ENCODE assay signal across 1 cellular context in the genomic region with DNA sequence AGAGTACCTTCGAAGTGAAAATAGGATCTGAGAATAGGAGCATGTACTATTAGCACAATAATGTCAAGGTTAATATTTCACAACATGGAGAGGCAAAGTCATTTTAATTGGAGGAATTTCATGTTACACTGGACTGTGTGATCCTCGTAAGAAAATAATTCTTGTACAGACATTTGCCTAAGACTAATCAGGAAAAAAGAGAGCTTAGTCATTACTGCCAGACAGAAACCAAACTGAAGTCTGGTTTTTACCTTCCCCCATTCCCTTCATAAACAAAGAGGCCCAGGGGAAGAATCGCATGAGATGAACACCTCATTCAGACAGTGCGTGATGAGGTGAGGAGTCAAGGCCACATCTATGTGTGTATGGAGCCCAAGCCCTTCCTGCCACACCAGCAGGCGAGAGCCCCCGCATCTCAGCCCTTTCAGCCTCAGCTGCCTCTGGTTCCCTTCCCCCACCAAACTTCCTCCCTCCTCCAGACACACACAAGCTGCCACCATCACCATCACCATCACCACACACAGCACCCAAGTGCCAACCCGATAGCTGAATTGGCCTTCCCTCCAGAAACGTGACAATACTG.
A peak's percentile ranks its signal among the peaks of the same experiment; 100 is the strongest.
TF ChIP-seq lines count a peak whose summit lies in the region.

No MANE protein-coding gene starts in this region.

TF ChIP-seq in HepG2, 621 proteins besides CTCF, POLR2A, EP300 and RAD21 (continued from another document and continues in another):
- TF ChIP-seq, protein P1, sequence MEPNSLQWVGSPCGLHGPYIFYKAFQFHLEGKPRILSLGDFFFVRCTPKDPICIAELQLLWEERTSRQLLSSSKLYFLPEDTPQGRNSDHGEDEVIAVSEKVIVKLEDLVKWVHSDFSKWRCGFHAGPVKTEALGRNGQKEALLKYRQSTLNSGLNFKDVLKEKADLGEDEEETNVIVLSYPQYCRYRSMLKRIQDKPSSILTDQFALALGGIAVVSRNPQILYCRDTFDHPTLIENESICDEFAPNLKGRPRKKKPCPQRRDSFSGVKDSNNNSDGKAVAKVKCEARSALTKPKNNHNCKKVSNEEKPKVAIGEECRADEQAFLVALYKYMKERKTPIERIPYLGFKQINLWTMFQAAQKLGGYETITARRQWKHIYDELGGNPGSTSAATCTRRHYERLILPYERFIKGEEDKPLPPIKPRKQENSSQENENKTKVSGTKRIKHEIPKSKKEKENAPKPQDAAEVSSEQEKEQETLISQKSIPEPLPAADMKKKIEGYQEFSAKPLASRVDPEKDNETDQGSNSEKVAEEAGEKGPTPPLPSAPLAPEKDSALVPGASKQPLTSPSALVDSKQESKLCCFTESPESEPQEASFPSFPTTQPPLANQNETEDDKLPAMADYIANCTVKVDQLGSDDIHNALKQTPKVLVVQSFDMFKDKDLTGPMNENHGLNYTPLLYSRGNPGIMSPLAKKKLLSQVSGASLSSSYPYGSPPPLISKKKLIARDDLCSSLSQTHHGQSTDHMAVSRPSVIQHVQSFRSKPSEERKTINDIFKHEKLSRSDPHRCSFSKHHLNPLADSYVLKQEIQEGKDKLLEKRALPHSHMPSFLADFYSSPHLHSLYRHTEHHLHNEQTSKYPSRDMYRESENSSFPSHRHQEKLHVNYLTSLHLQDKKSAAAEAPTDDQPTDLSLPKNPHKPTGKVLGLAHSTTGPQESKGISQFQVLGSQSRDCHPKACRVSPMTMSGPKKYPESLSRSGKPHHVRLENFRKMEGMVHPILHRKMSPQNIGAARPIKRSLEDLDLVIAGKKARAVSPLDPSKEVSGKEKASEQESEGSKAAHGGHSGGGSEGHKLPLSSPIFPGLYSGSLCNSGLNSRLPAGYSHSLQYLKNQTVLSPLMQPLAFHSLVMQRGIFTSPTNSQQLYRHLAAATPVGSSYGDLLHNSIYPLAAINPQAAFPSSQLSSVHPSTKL (CRISPR knock-in tag; IDR thresholded peaks at IDR 0.05), result peak; percentile 79
- TF ChIP-seq AKAP8 (CRISPR knock-in tag; IDR thresholded peaks at IDR 0.05), result no peak
- TF ChIP-seq NCOA1 (CRISPR knock-in tag; IDR thresholded peaks at IDR 0.05), result no peak
- TF ChIP-seq NR2F1 (CRISPR knock-in tag; IDR thresholded peaks at IDR 0.05), result peak; percentile 80 to 87
- no peak for TF ChIP-seq MTF1 (CRISPR knock-in tag; IDR thresholded peaks at IDR 0.05)
- TF ChIP-seq ZNF431 (CRISPR knock-in tag; IDR thresholded peaks at IDR 0.05; ENCODE audit: borderline replicate concordance, low read depth), result no peak
- TF ChIP-seq U2AF2 (IDR thresholded peaks at IDR 0.05; ENCODE audit: low read depth, low read length), result no peak
- TF ChIP-seq NR2F6 (IDR thresholded peaks at IDR 0.05), result peak; percentile 84
- peak; percentile 93 for TF ChIP-seq NR2F6 (CRISPR knock-in tag; IDR thresholded peaks at IDR 0.05)
- TF ChIP-seq NAIF1 (CRISPR knock-in tag; IDR thresholded peaks at IDR 0.05; ENCODE audit: borderline replicate concordance), result no peak
- TF ChIP-seq TAF15 (IDR thresholded peaks at IDR 0.05; ENCODE audit: low read depth, low read length, poor library complexity, severe bottlenecking), result no peak
- no peak for TF ChIP-seq MAFK (conservative IDR thresholded peaks at IDR 0.05 in 1 of 2, IDR thresholded peaks at IDR 0.05 in 1 of 2; ENCODE audit: low read length in 2 of 2)
- TF ChIP-seq SUZ12 (IDR thresholded peaks at IDR 0.05; ENCODE audit: low read depth, low read length), result no peak
- TF ChIP-seq, protein P2, sequence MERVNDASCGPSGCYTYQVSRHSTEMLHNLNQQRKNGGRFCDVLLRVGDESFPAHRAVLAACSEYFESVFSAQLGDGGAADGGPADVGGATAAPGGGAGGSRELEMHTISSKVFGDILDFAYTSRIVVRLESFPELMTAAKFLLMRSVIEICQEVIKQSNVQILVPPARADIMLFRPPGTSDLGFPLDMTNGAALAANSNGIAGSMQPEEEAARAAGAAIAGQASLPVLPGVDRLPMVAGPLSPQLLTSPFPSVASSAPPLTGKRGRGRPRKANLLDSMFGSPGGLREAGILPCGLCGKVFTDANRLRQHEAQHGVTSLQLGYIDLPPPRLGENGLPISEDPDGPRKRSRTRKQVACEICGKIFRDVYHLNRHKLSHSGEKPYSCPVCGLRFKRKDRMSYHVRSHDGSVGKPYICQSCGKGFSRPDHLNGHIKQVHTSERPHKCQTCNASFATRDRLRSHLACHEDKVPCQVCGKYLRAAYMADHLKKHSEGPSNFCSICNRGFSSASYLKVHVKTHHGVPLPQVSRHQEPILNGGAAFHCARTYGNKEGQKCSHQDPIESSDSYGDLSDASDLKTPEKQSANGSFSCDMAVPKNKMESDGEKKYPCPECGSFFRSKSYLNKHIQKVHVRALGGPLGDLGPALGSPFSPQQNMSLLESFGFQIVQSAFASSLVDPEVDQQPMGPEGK (CRISPR knock-in tag; IDR thresholded peaks at IDR 0.05), result peak; percentile 42; the same call in 1 of the 2 replicates
- TF ChIP-seq, protein P3, sequence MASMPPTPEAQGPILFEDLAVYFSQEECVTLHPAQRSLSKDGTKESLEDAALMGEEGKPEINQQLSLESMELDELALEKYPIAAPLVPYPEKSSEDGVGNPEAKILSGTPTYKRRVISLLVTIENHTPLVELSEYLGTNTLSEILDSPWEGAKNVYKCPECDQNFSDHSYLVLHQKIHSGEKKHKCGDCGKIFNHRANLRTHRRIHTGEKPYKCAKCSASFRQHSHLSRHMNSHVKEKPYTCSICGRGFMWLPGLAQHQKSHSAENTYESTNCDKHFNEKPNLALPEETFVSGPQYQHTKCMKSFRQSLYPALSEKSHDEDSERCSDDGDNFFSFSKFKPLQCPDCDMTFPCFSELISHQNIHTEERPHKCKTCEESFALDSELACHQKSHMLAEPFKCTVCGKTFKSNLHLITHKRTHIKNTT (CRISPR knock-in tag; IDR thresholded peaks at IDR 0.05), result no peak
- no peak for TF ChIP-seq ZSCAN22 (CRISPR knock-in tag; IDR thresholded peaks at IDR 0.05)
- no peak; the same call in 1 of the 2 replicates for TF ChIP-seq ZNF253 (CRISPR knock-in tag; IDR thresholded peaks at IDR 0.05; ENCODE audit: borderline replicate concordance)
- TF ChIP-seq ZFP82 (CRISPR knock-in tag; IDR thresholded peaks at IDR 0.05; ENCODE audit: borderline replicate concordance), result no peak
- TF ChIP-seq NKX3-1 (CRISPR knock-in tag; IDR thresholded peaks at IDR 0.05), result no peak
- no peak for TF ChIP-seq SMARCE1 (IDR thresholded peaks at IDR 0.05; ENCODE audit: borderline replicate concordance)
- TF ChIP-seq, protein P4, sequence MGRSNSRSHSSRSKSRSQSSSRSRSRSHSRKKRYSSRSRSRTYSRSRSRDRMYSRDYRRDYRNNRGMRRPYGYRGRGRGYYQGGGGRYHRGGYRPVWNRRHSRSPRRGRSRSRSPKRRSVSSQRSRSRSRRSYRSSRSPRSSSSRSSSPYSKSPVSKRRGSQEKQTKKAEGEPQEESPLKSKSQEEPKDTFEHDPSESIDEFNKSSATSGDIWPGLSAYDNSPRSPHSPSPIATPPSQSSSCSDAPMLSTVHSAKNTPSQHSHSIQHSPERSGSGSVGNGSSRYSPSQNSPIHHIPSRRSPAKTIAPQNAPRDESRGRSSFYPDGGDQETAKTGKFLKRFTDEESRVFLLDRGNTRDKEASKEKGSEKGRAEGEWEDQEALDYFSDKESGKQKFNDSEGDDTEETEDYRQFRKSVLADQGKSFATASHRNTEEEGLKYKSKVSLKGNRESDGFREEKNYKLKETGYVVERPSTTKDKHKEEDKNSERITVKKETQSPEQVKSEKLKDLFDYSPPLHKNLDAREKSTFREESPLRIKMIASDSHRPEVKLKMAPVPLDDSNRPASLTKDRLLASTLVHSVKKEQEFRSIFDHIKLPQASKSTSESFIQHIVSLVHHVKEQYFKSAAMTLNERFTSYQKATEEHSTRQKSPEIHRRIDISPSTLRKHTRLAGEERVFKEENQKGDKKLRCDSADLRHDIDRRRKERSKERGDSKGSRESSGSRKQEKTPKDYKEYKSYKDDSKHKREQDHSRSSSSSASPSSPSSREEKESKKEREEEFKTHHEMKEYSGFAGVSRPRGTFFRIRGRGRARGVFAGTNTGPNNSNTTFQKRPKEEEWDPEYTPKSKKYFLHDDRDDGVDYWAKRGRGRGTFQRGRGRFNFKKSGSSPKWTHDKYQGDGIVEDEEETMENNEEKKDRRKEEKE (IDR thresholded peaks at IDR 0.05), result no peak
- TF ChIP-seq TP53 (CRISPR knock-in tag; conservative IDR thresholded peaks at IDR 0.05), result no peak
- TF ChIP-seq ZNF629 (CRISPR knock-in tag; conservative IDR thresholded peaks at IDR 0.05), result no peak
- no peak for TF ChIP-seq ZNF235 (CRISPR knock-in tag; IDR thresholded peaks at IDR 0.05; ENCODE audit: borderline replicate concordance)
- TF ChIP-seq TOPORS (CRISPR knock-in tag; IDR thresholded peaks at IDR 0.05), result no peak
- TF ChIP-seq SIX4 (CRISPR knock-in tag; IDR thresholded peaks at IDR 0.05), result no peak
- TF ChIP-seq SMC3 (IDR thresholded peaks at IDR 0.05; ENCODE audit: low read length), result no peak
- no peak for TF ChIP-seq NFE2L2 (IDR thresholded peaks at IDR 0.05; ENCODE audit: low read length)
- TF ChIP-seq TEF (CRISPR knock-in tag; IDR thresholded peaks at IDR 0.05), result no peak
- TF ChIP-seq REPIN1 (CRISPR knock-in tag; IDR thresholded peaks at IDR 0.05; ENCODE audit: borderline replicate concordance, low read depth), result no peak
- TF ChIP-seq BHLHE40 (IDR thresholded peaks at IDR 0.05; ENCODE audit: low read length), result 0 out of 2 replicates have a peak, but pooled peaks have one; percentile 9
- no peak for TF ChIP-seq GTF2F1 (IDR thresholded peaks at IDR 0.05; ENCODE audit: low read length)
- no peak for TF ChIP-seq GLI4 (CRISPR knock-in tag; IDR thresholded peaks at IDR 0.05; ENCODE audit: borderline replicate concordance)
- TF ChIP-seq ZBTB38 (CRISPR knock-in tag; IDR thresholded peaks at IDR 0.05), result no peak
- TF ChIP-seq SMYD3 (CRISPR knock-in tag; IDR thresholded peaks at IDR 0.05), result no peak
- no peak for TF ChIP-seq RNF2 (conservative IDR thresholded peaks at IDR 0.05; ENCODE audit: low read depth)
- peak; percentile 80 for TF ChIP-seq PPARG (CRISPR knock-in tag; conservative IDR thresholded peaks at IDR 0.05)
- no peak for TF ChIP-seq ZNF83 (CRISPR knock-in tag; IDR thresholded peaks at IDR 0.05; ENCODE audit: borderline replicate concordance)
- TF ChIP-seq TCF12 (IDR thresholded peaks at IDR 0.05), result no peak
- no peak for TF ChIP-seq TCF12 (CRISPR knock-in tag; IDR thresholded peaks at IDR 0.05)
- TF ChIP-seq, protein P5, sequence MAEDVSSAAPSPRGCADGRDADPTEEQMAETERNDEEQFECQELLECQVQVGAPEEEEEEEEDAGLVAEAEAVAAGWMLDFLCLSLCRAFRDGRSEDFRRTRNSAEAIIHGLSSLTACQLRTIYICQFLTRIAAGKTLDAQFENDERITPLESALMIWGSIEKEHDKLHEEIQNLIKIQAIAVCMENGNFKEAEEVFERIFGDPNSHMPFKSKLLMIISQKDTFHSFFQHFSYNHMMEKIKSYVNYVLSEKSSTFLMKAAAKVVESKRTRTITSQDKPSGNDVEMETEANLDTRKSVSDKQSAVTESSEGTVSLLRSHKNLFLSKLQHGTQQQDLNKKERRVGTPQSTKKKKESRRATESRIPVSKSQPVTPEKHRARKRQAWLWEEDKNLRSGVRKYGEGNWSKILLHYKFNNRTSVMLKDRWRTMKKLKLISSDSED (CRISPR knock-in tag; IDR thresholded peaks at IDR 0.05), result no peak
- TF ChIP-seq ZNF879 (CRISPR knock-in tag; IDR thresholded peaks at IDR 0.05), result no peak
- TF ChIP-seq ZNF550 (CRISPR knock-in tag; IDR thresholded peaks at IDR 0.05; ENCODE audit: borderline replicate concordance), result 0 out of 2 replicates have a peak, but pooled peaks have one; percentile 43
- TF ChIP-seq SKI (IDR thresholded peaks at IDR 0.05; ENCODE audit: partially characterized antibody), result peak; percentile 90
- TF ChIP-seq, protein P6, sequence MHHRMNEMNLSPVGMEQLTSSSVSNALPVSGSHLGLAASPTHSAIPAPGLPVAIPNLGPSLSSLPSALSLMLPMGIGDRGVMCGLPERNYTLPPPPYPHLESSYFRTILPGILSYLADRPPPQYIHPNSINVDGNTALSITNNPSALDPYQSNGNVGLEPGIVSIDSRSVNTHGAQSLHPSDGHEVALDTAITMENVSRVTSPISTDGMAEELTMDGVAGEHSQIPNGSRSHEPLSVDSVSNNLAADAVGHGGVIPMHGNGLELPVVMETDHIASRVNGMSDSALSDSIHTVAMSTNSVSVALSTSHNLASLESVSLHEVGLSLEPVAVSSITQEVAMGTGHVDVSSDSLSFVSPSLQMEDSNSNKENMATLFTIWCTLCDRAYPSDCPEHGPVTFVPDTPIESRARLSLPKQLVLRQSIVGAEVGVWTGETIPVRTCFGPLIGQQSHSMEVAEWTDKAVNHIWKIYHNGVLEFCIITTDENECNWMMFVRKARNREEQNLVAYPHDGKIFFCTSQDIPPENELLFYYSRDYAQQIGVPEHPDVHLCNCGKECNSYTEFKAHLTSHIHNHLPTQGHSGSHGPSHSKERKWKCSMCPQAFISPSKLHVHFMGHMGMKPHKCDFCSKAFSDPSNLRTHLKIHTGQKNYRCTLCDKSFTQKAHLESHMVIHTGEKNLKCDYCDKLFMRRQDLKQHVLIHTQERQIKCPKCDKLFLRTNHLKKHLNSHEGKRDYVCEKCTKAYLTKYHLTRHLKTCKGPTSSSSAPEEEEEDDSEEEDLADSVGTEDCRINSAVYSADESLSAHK (CRISPR knock-in tag; IDR thresholded peaks at IDR 0.05; ENCODE audit: borderline replicate concordance), result no peak
- no peak for TF ChIP-seq ZFYVE20 (CRISPR knock-in tag; IDR thresholded peaks at IDR 0.05; ENCODE audit: borderline replicate concordance, low read depth)
- TF ChIP-seq, protein P7, sequence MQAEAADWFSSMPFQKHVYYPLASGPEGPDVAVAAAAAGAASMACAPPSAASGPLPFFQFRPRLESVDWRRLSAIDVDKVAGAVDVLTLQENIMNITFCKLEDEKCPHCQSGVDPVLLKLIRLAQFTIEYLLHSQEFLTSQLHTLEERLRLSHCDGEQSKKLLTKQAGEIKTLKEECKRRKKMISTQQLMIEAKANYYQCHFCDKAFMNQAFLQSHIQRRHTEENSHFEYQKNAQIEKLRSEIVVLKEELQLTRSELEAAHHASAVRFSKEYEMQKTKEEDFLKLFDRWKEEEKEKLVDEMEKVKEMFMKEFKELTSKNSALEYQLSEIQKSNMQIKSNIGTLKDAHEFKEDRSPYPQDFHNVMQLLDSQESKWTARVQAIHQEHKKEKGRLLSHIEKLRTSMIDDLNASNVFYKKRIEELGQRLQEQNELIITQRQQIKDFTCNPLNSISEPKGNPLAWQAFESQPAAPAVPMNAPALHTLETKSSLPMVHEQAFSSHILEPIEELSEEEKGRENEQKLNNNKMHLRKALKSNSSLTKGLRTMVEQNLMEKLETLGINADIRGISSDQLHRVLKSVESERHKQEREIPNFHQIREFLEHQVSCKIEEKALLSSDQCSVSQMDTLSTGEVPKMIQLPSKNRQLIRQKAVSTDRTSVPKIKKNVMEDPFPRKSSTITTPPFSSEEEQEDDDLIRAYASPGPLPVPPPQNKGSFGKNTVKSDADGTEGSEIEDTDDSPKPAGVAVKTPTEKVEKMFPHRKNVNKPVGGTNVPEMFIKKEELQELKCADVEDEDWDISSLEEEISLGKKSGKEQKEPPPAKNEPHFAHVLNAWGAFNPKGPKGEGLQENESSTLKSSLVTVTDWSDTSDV (CRISPR knock-in tag; IDR thresholded peaks at IDR 0.05), result no peak
- peak; percentile 28; the same call in 1 of the 2 replicates for TF ChIP-seq NR2C2 (CRISPR knock-in tag; IDR thresholded peaks at IDR 0.05; ENCODE audit: borderline replicate concordance)
